1 cellular context compared by ENCODE assay signal in genomic region chr5:175393922-175394321, GRCh38.
TF ChIP-seq lines count a peak whose summit lies in the region.

No MANE protein-coding gene starts in this region.

TF ChIP-seq in H1, 55 proteins besides CTCF, POLR2A, EP300 and RAD21:
- TF ChIP-seq SIRT6 (IDR thresholded peaks at IDR 0.05; ENCODE audit: low read length) (no peak), NRF1 (IDR thresholded peaks at IDR 0.05; ENCODE audit: low read depth, low read length) (no peak), CTBP2 (IDR thresholded peaks at IDR 0.05; ENCODE audit: borderline replicate concordance, insufficient read depth, insufficient read length, low read length) (no peak), POU5F1 (IDR thresholded peaks at IDR 0.05; ENCODE audit: low read depth, low read length) (no peak), ATF2 (IDR thresholded peaks at IDR 0.05; ENCODE audit: low read length) (no peak), GABPA (IDR thresholded peaks at IDR 0.05; ENCODE audit: borderline replicate concordance, insufficient read depth, low read length) (no peak), BCL11A (IDR thresholded peaks at IDR 0.05; ENCODE audit: low read depth in 2 of 2, low read length in 2 of 2) (no peak)
